20 cellular contexts compared by ENCODE assay signal in genomic region chr13:49938921-49939320, GRCh38. TPM values are rescaled to one million over a fixed set of nuclear protein-coding genes. Genes with fewer than 3 reads are reported as not detected.
DNase-seq lines count a peak whose midpoint lies in the region; ATAC-seq, FAIRE-seq and TF ChIP-seq lines count a peak whose summit lies in the region.
"Had no signal": no experiment of that assay in that cellular context is flagged by ENCODE, and none has a peak within 500 bp of the region (broad histone marks: within the 10 kb centered on the region; RNA-seq: fewer than 3 reads in every experiment).

No MANE protein-coding gene starts in this region.

- H3K4me2 ChIP-seq in BLaER1 treated with 17β-estradiol and CSF1 and Interleukin-3, amounts not matched to agents 10 nM and 100 nM: peak overlapping the region in 7 of 11 experiments; percentile 46 to 99 (median 97); a peak in 7 of 22 replicates
- H3K4me2 ChIP-seq in HepG2 (ENCODE audit: low read depth, low read length): peak overlapping the region; percentile 58

- peak overlapping the region in 1 of 11 experiments; percentile 11; a peak in 1 of 22 replicates for H3K9ac ChIP-seq in BLaER1 treated with 17β-estradiol and CSF1 and Interleukin-3, amounts not matched to agents 10 nM and 100 nM
- H3K9ac ChIP-seq in adipocyte (ENCODE audit: low read length): peak overlapping the region; percentile 6
- H3K9ac ChIP-seq in HepG2 (ENCODE audit: insufficient read depth, low read depth, low read length): peak overlapping the region; percentile 16; the same call in 1 of the 2 replicates
- H3K9ac ChIP-seq: GM23248 had no signal

- CTCF ChIA-PET in HepG2 (lab: Yijun Ruan, JAX; ENCODE audit: low intra/inter-chr PET ratio, low total read pairs): no interaction called here

- H3K4me3 Mint-ChIP-seq in mesothelial cell of epicardium: no peak overlapping the region
- H3K4me3 Mint-ChIP-seq: stimulated activated effector memory CD8-positive, alpha-beta T cell treated with anti-CD3 and anti-CD28 coated beads, Interleukin-12 subunit alpha, Interleukin-12 subunit beta, amount 100 ng/mL, for 72 hours; T-helper 1 cell treated with Interleukin-12 subunit alpha and Interleukin-12 subunit beta and Interleukin-4 antibody, amounts not matched to agents 30 μg/mL and 1 μg/mL, for 36 hours had no signal

- H2AFZ ChIP-seq in HepG2 (ENCODE audit: low read length): no peak overlapping the region
- H2AFZ ChIP-seq: GM23248 had no signal

- H3K27me3 Mint-ChIP-seq in mesothelial cell of epicardium (ENCODE audit: low read depth): no peaks in the 10 kb centered on the region

- no peak for TF ChIP-seq RAD21 in HepG2 (CRISPR knock-in tag; IDR thresholded peaks at IDR 0.05)

- DNase-seq in adipocyte (ENCODE audit: low read depth): no peak
- peak; percentile 22 for DNase-seq in HepG2 (ENCODE audit: low spot score)
- DNase-seq in pons (ENCODE audit: low spot score): peak; percentile 14
- DNase-seq in NCI-H82 treated with DMSO at 0.1 percent for 48 hours (lab: John Stamatoyannopoulos, UW; ENCODE audit: unreplicated experiment): no peak
- no peak for DNase-seq in NCI-H1105 (lab: John Stamatoyannopoulos, UW)
- no peak for DNase-seq in mesothelial cell of epicardium (ENCODE audit: low spot score in 2 of 2, unreplicated experiment in 2 of 2)
- DNase-seq: activated CD4-positive, alpha-beta T cell treated with anti-CD3 and anti-CD28 coated beads, Interleukin-2, amount 50 U/mL, for 48 hours; activated naive CD4-positive, alpha-beta T cell treated with Interleukin-2 at 50 U/mL for 16 hours; GM23248; MG63; NCI-H2029; NCI-H510A; SHP77 treated with DMSO at 0.1 percent for 48 hours; tibial artery; WERI-Rb-1 had no signal

- no peak for ATAC-seq in HepG2
- ATAC-seq in HG03280 (IDR thresholded peaks at IDR 0.05; ENCODE audit: unreplicated experiment): no peak
- ATAC-seq: stimulated activated effector memory CD8-positive, alpha-beta T cell treated with anti-CD3 and anti-CD28 coated beads, Interleukin-12 subunit alpha, Interleukin-12 subunit beta, amount 100 ng/mL, for 72 hours had no signal

- H3K27ac ChIP-seq in BLaER1 treated with 17β-estradiol and CSF1 and Interleukin-3, amounts not matched to agents 10 nM and 100 nM: peak overlapping the region in 2 of 11 experiments; percentile 57 to 82; a peak in 4 of 22 replicates
- no peak overlapping the region for H3K27ac ChIP-seq in HepG2 (ENCODE audit: extremely low read length, insufficient read depth, low read length)
- H3K27ac ChIP-seq: GM23248, tibial artery, WERI-Rb-1 had no signal

- intact Hi-C loops in HepG2 (cut with micrococcal nuclease; ENCODE audit: unreplicated experiment): loop anchor here (5.0 kb wide), 1 partner anchor 147 kb away; the partner anchor contains the start of gene KPNA3

- no peak for TF ChIP-seq POLR2A in HepG2 (IDR thresholded peaks at IDR 0.05; ENCODE audit: insufficient read depth in 1 of 2, low read depth in 2 of 2, low read length in 2 of 2)

- H3K79me2 ChIP-seq in HepG2 (ENCODE audit: insufficient read depth, low read length): peaks cover 7% of the 10 kb centered on the region

- POLR2A ChIA-PET in HepG2 (lab: Yijun Ruan, JAX): interaction anchor here (1.5 to 1.6 kb wide), 3 partner anchors 15 to 80 kb away, joined by 4 read pairs; partner anchors contain the start of gene TRIM13

- H3K4me1 Mint-ChIP-seq in mesothelial cell of epicardium: peaks cover 8% of the 10 kb centered on the region

- H3K27me3 ChIP-seq in BLaER1 treated with 17β-estradiol and CSF1 and Interleukin-3, amounts not matched to agents 10 nM and 100 nM: no peaks in the 10 kb centered on the region
- H3K27me3 ChIP-seq in adipocyte (replicated peaks; ENCODE audit: control insufficient read depth, insufficient read depth, low read length): no peaks in the 10 kb centered on the region
- H3K27me3 ChIP-seq in HepG2 (ENCODE audit: control insufficient read depth in 1 of 2, insufficient read depth in 2 of 2, low read length in 2 of 2): no peaks in the 10 kb centered on the region; a peak in 1 of 5 replicates
- H3K27me3 ChIP-seq: ascending aorta, MG63, tibial artery had no signal

- no peak for FAIRE-seq in HepG2 (lab: Jason Lieb, UNC)

- BruUV-seq in HepG2 (replicated peaks; lab: Mats Ljungman, UMichigan): no TSS peak

- H3K4me1 ChIP-seq in BLaER1 treated with 17β-estradiol and CSF1 and Interleukin-3, amounts not matched to agents 10 nM and 100 nM: peaks cover 30 to 44% (median 37%) of the 10 kb centered on the region in 10 experiments
- H3K4me1 ChIP-seq in adipocyte (ENCODE audit: control insufficient read depth, insufficient read depth, low read length) (peaks cover 11% of the 10 kb centered on the region), HepG2 (ENCODE audit: insufficient read depth, low read length) (peaks cover 41% of the 10 kb centered on the region)

- TF ChIP-seq CTCF in HepG2 (CRISPR knock-in tag; IDR thresholded peaks at IDR 0.05): no peak
- no peak for TF ChIP-seq CTCF in mesothelial cell of epicardium (IDR thresholded peaks at IDR 0.05; ENCODE audit: unreplicated experiment)

- H4K20me1 ChIP-seq in BLaER1 treated with 17β-estradiol and CSF1 and Interleukin-3, amounts not matched to agents 10 nM and 100 nM: no peaks in the 10 kb centered on the region
- no peaks in the 10 kb centered on the region for H4K20me1 ChIP-seq in HepG2 (ENCODE audit: insufficient read depth, low read length)

- no peaks in the 10 kb centered on the region; a peak in 1 of 22 replicates for H3K9me3 ChIP-seq in BLaER1 treated with 17β-estradiol and CSF1 and Interleukin-3, amounts not matched to agents 10 nM and 100 nM (replicated peaks in 1 of 11)
- no peaks in the 10 kb centered on the region for H3K9me3 ChIP-seq in adipocyte (ENCODE audit: control insufficient read depth, low read length)
- H3K9me3 ChIP-seq in HepG2 (ENCODE audit: low read length): no peaks in the 10 kb centered on the region
- H3K9me3 ChIP-seq: ascending aorta, MG63, tibial artery had no signal

- 6% methylated on average over 4 of the region's 5 CpGs for WGBS in HepG2 (ENCODE audit: low lambda C conversion rate)

- no peaks in the 10 kb centered on the region for H3K9me3 Mint-ChIP-seq in mesothelial cell of epicardium
- H3K9me3 Mint-ChIP-seq: stimulated activated effector memory CD8-positive, alpha-beta T cell treated with anti-CD3 and anti-CD28 coated beads, Interleukin-12 subunit alpha, Interleukin-12 subunit beta, amount 100 ng/mL, for 72 hours; T-helper 1 cell treated with Interleukin-12 subunit alpha and Interleukin-12 subunit beta and Interleukin-4 antibody, amounts not matched to agents 30 μg/mL and 1 μg/mL, for 36 hours had no signal

- in situ Hi-C loops in HepG2 (cut with HindIII; ENCODE audit: extremely low pct_ligation_motif_present, low pct_unique_long_range_greater_than_20kb): no loop called here

- no peaks in the 10 kb centered on the region for H3K36me3 Mint-ChIP-seq in mesothelial cell of epicardium

- no peaks in the 10 kb centered on the region for H3K36me3 ChIP-seq in BLaER1 treated with 17β-estradiol and CSF1 and Interleukin-3, amounts not matched to agents 10 nM and 100 nM
- H3K36me3 ChIP-seq in adipocyte (ENCODE audit: control insufficient read depth, insufficient read depth, low read length, severe bottlenecking) (no peaks in the 10 kb centered on the region), HepG2 (replicated peaks in 1 of 2; ENCODE audit: control insufficient read depth in 1 of 2, insufficient read depth in 2 of 2, low read length in 2 of 2) (no peaks in the 10 kb centered on the region)
- H3K36me3 ChIP-seq: ascending aorta, MG63, tibial artery, WERI-Rb-1 had no signal

- TF ChIP-seq EP300 in HepG2 (IDR thresholded peaks at IDR 0.05; ENCODE audit: low read depth in 2 of 2, low read length in 2 of 2) (no peak), HepG2 (CRISPR knock-in tag; IDR thresholded peaks at IDR 0.05; ENCODE audit: borderline replicate concordance) (no peak)

- H3K4me3 ChIP-seq in BLaER1 treated with 17β-estradiol and CSF1 and Interleukin-3, amounts not matched to agents 10 nM and 100 nM: no peak overlapping the region
- H3K4me3 ChIP-seq in adipocyte (ENCODE audit: low read length) (no peak overlapping the region), HepG2 (replicated peaks in 1 of 3; ENCODE audit: insufficient read depth in 1 of 3, low read depth in 2 of 3, low read length in 3 of 3) (no peak overlapping the region; a peak in 1 of 6 replicates)
- H3K4me3 ChIP-seq: ascending aorta, GM23248, MG63, tibial artery had no signal

- no peak overlapping the region for H3K27ac Mint-ChIP-seq in mesothelial cell of epicardium
- H3K27ac Mint-ChIP-seq: stimulated activated effector memory CD8-positive, alpha-beta T cell treated with anti-CD3 and anti-CD28 coated beads, Interleukin-12 subunit alpha, Interleukin-12 subunit beta, amount 100 ng/mL, for 72 hours; T-helper 1 cell treated with Interleukin-12 subunit alpha and Interleukin-12 subunit beta and Interleukin-4 antibody, amounts not matched to agents 30 μg/mL and 1 μg/mL, for 36 hours had no signal

RNA-seq across cellular contexts. Expression of gene SPRYD7, which starts 2.8 kb away (rescaled TPM):
- 5.9 and 6.8 TPM in 2 replicates for total RNA-seq in HepG2 (2016; rRNA removed; fragmentation: Illumina TruSeq; extraction: Trizol)
- total RNA-seq in HepG2 (2016; cell fraction: cytosol; rRNA removed; fragmentation: Illumina TruSeq; extraction: Trizol; ENCODE audit: low read depth): 0.97 and 1.0 TPM in 2 replicates
- 5.3 and 8.0 TPM in 2 replicates for total RNA-seq in HepG2 (2016; cell fraction: insoluble cytoplasmic fraction; rRNA removed; fragmentation: Illumina TruSeq; extraction: Trizol)
- total RNA-seq in HepG2 (2016; cell fraction: membrane; rRNA removed; fragmentation: Illumina TruSeq; extraction: Trizol): 2.8 TPM in 2 replicates
- total RNA-seq in HepG2 (2016; cell fraction: nucleus; rRNA removed; fragmentation: Illumina TruSeq; extraction: Trizol): 2.6 and 3.9 TPM in 2 replicates
- 2.2 and 2.7 TPM in 2 replicates for polyA plus RNA-seq in HepG2 (2011; rRNA removed)
- polyA plus RNA-seq in HepG2 (2011; cell fraction: cytosol; rRNA removed): 1.2 and 1.7 TPM in 2 replicates
- 1.6 TPM in 2 replicates for polyA plus RNA-seq in HepG2 (2011; cell fraction: nucleus; rRNA removed)
- polyA plus RNA-seq in HepG2 (2012): 4.8 and 6.4 TPM in 2 replicates
- polyA plus RNA-seq in HepG2 (2016; cell fraction: cytosol; fragmentation: Illumina TruSeq; extraction: Trizol; ENCODE audit: low read depth): 0.95 and 1.1 TPM in 2 replicates
- 11.8 and 13.0 TPM in 2 replicates for polyA plus RNA-seq in HepG2 (2016; cell fraction: insoluble cytoplasmic fraction; fragmentation: Illumina TruSeq; extraction: Trizol; ENCODE audit: low read depth)
- polyA plus RNA-seq in HepG2 (2016; cell fraction: membrane; fragmentation: Illumina TruSeq; extraction: Trizol; ENCODE audit: low read depth): 2.9 and 3.0 TPM in 2 replicates
- 6.9 and 7.1 TPM in 2 replicates for polyA plus RNA-seq in HepG2 (2016; cell fraction: nucleus; fragmentation: Illumina TruSeq; extraction: Trizol; ENCODE audit: insufficient read depth, low read depth)
- 0.80 and 0.82 TPM in 2 replicates for polyA minus RNA-seq in HepG2 (2011; rRNA and poly(A)+ RNA removed; ENCODE audit: low replicate concordance)
- polyA minus RNA-seq in HepG2 (2011; cell fraction: cytosol; rRNA and poly(A)+ RNA removed): 1.5 and 1.9 TPM in 2 replicates
- polyA minus RNA-seq in HepG2 (2011; cell fraction: nucleus; rRNA and poly(A)+ RNA removed): 2.7 and 3.2 TPM in 2 replicates
- total RNA-seq in mesothelial cell of epicardium: 3.5 to 4.4 TPM (median 3.5 TPM) in 3 replicates

RNA-seq across cellular contexts. Expression of gene TRIM13, which starts 57.9 kb away (rescaled TPM):
- total RNA-seq in HepG2 (2016; rRNA removed; fragmentation: Illumina TruSeq; extraction: Trizol) (18.8 and 22.0 TPM in 2 replicates), mesothelial cell of epicardium (38.2 to 40.3 TPM (median 38.5 TPM) in 3 replicates)
- total RNA-seq in HepG2 (2016; cell fraction: cytosol; rRNA removed; fragmentation: Illumina TruSeq; extraction: Trizol; ENCODE audit: low read depth): 3.8 and 4.1 TPM in 2 replicates
- 17.5 and 19.2 TPM in 2 replicates for total RNA-seq in HepG2 (2016; cell fraction: insoluble cytoplasmic fraction; rRNA removed; fragmentation: Illumina TruSeq; extraction: Trizol)
- total RNA-seq in HepG2 (2016; cell fraction: membrane; rRNA removed; fragmentation: Illumina TruSeq; extraction: Trizol): 9.3 and 10.2 TPM in 2 replicates
- total RNA-seq in HepG2 (2016; cell fraction: nucleus; rRNA removed; fragmentation: Illumina TruSeq; extraction: Trizol): 27.0 and 27.5 TPM in 2 replicates
- 22.5 and 24.4 TPM in 2 replicates for polyA plus RNA-seq in HepG2 (2011; rRNA removed)
- polyA plus RNA-seq in HepG2 (2011; cell fraction: cytosol; rRNA removed): 8.9 and 14.0 TPM in 2 replicates
- 21.8 and 30.3 TPM in 2 replicates for polyA plus RNA-seq in HepG2 (2011; cell fraction: nucleus; rRNA removed)
- polyA plus RNA-seq in HepG2 (2012): 23.7 and 25.7 TPM in 2 replicates
- polyA plus RNA-seq in HepG2 (2016; cell fraction: cytosol; fragmentation: Illumina TruSeq; extraction: Trizol; ENCODE audit: low read depth): 4.4 and 5.2 TPM in 2 replicates
- polyA plus RNA-seq in HepG2 (2016; cell fraction: insoluble cytoplasmic fraction; fragmentation: Illumina TruSeq; extraction: Trizol; ENCODE audit: low read depth): 14.1 and 15.8 TPM in 2 replicates
- polyA plus RNA-seq in HepG2 (2016; cell fraction: membrane; fragmentation: Illumina TruSeq; extraction: Trizol; ENCODE audit: low read depth): 9.0 and 9.8 TPM in 2 replicates
- 60.4 and 60.6 TPM in 2 replicates for polyA plus RNA-seq in HepG2 (2016; cell fraction: nucleus; fragmentation: Illumina TruSeq; extraction: Trizol; ENCODE audit: insufficient read depth, low read depth)
- polyA minus RNA-seq in HepG2 (2011; rRNA and poly(A)+ RNA removed; ENCODE audit: low replicate concordance): 7.9 TPM in 2 replicates
- polyA minus RNA-seq in HepG2 (2011; cell fraction: cytosol; rRNA and poly(A)+ RNA removed): 8.6 and 10.7 TPM in 2 replicates
- polyA minus RNA-seq in HepG2 (2011; cell fraction: nucleus; rRNA and poly(A)+ RNA removed): 11.3 and 14.4 TPM in 2 replicates

Comparison
In these comparisons a context has a peak if more than half of its experiments do, and no peak if none do; other contexts are left out.
1. DNase-seq: peak in HepG2 (single experiment) and pons (single experiment); none in adipocyte (single experiment), NCI-H82 treated with DMSO at 0.1 percent for 48 hours (single experiment), NCI-H1105 (single experiment) and mesothelial cell of epicardium (0 of 2).